ENCODE assay signal across 1 cellular context in genomic region chr16:3019594-3020246, GRCh38.
TF ChIP-seq lines count a peak whose summit lies in the region.

No MANE protein-coding gene starts in this region.

TF ChIP-seq in endothelial cell of umbilical vein, 7 proteins besides CTCF, POLR2A, EP300 and RAD21:
- TF ChIP-seq MAX (IDR thresholded peaks at IDR 0.05; ENCODE audit: insufficient read depth, insufficient read length), result no peak
- TF ChIP-seq JUN (IDR thresholded peaks at IDR 0.05; ENCODE audit: borderline replicate concordance, insufficient read depth, insufficient read length, low read depth), result no peak
- no peak for TF ChIP-seq EZH2 (IDR thresholded peaks at IDR 0.05; ENCODE audit: borderline replicate concordance, low read depth, low read length, severe bottlenecking)
- TF ChIP-seq FOS (IDR thresholded peaks at IDR 0.05; ENCODE audit: borderline replicate concordance, insufficient read depth, low read length), result no peak
- no peak for TF ChIP-seq GATA2 (IDR thresholded peaks at IDR 0.05; ENCODE audit: insufficient read depth, insufficient read length, low read depth, low read length)
- TF ChIP-seq MYC (IDR thresholded peaks at IDR 0.05; ENCODE audit: low read depth, low read length), result no peak
- no peak for TF ChIP-seq POLR2AphosphoS5 (IDR thresholded peaks at IDR 0.05; ENCODE audit: insufficient read depth, low read depth, low read length)
